23 cellular contexts compared by ENCODE assay signal in genomic region chr2:226540204-226540994, GRCh38.
"Had no signal": no experiment of that assay in that cellular context is flagged by ENCODE, and none has a peak within 500 bp of the region (broad histone marks: within the 10 kb centered on the region; RNA-seq: fewer than 3 reads in every experiment).

No MANE protein-coding gene starts in this region.

- H3K27ac ChIP-seq: coronary artery, esophagus squamous epithelium, lower lobe of right lung, ovary, psoas muscle, stomach, thyroid gland, vagina had no signal

- H3K4me3 ChIP-seq: coronary artery, esophagus squamous epithelium, lower lobe of right lung, ovary, psoas muscle, stomach, thyroid gland, vagina had no signal

- H3K4me1 ChIP-seq: esophagus squamous epithelium, lower lobe of right lung, psoas muscle, stomach, thyroid gland, vagina had no signal

- DNase-seq: dermis blood vessel endothelial cell; effector memory CD4-positive, alpha-beta T cell; erythroblast; esophagus squamous epithelium; foreskin melanocyte; glutamatergic neuron; lower lobe of right lung; natural killer cell; occipital lobe; ovary; posterior cingulate gyrus; psoas muscle; stimulated activated CD4-positive, alpha-beta T cell treated with anti-CD3 and anti-CD28 coated beads, Interleukin-2, amount 100 ng/mL, for 24 hours; stimulated activated CD4-positive, alpha-beta T cell treated with anti-CD3 and anti-CD28 coated beads, Interleukin-4, amount 100 ng/mL, for 24 hours; stimulated activated naive CD4-positive, alpha-beta T cell treated with Interleukin-2 at 50 U/mL for 16 hours; stomach; thyroid gland; trophoblast cell had no signal

- H3K27me3 ChIP-seq: esophagus squamous epithelium, ovary, stomach, thyroid gland, vagina had no signal

- ATAC-seq: lower lobe of right lung; natural killer cell; psoas muscle; sciatic nerve; stimulated activated effector memory CD8-positive, alpha-beta T cell treated with anti-CD3 and anti-CD28 coated beads, Interleukin-12 subunit alpha, Interleukin-12 subunit beta, amount 100 ng/mL, for 72 hours had no signal

- FAIRE-seq: endothelial cell of umbilical vein had no signal

- H3K9me3 ChIP-seq: esophagus squamous epithelium, lower lobe of right lung, ovary, psoas muscle, stomach, thyroid gland, vagina had no signal

- H3K36me3 ChIP-seq: esophagus squamous epithelium, lower lobe of right lung, ovary, stomach, thyroid gland, vagina had no signal
